Comparison of ENCODE assay signal across 1 cellular context in the genomic region with DNA sequence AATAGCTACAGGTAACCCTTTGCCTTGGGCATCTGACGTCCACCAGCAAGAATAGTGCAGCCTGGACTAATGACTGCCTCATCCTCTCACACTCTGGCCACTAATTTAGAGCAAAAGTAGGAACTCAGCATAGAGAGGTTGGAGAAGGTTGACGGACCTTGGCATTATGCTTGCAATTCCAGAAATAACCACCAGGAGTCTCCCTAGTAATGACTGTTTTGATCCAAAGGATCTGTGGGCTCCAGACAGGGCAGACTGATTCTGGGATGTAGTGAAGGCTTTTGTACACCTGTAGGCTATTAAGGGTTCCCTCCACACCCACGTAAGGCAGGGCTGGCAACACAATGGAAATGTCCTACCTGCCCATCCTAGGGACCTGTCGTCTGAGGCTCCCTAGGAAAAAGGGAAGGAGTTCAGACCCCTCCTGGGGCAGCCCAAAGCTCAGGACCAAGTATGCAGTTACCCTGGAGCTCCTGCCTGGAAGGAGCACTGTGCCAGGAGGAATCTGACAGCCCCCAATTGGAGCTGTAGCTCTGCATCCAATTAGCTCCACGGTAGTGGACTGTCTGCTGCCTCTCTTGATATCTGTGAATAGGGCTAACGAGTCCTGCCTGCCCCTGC.
TF ChIP-seq lines count a peak whose summit lies in the region.

No MANE protein-coding gene starts in this region.

TF ChIP-seq in Ishikawa, 13 proteins besides CTCF, POLR2A, EP300 and RAD21 (continued from another document):
- TF ChIP-seq MAX (IDR thresholded peaks at IDR 0.05) (no peak), YY1 (IDR thresholded peaks at IDR 0.05; ENCODE audit: low read depth) (no peak), CREB1 (IDR thresholded peaks at IDR 0.05; ENCODE audit: low read depth) (no peak), TAF1 (IDR thresholded peaks at IDR 0.05; ENCODE audit: low read depth) (no peak)
